9 cellular contexts compared by ENCODE assay signal in the genomic region with DNA sequence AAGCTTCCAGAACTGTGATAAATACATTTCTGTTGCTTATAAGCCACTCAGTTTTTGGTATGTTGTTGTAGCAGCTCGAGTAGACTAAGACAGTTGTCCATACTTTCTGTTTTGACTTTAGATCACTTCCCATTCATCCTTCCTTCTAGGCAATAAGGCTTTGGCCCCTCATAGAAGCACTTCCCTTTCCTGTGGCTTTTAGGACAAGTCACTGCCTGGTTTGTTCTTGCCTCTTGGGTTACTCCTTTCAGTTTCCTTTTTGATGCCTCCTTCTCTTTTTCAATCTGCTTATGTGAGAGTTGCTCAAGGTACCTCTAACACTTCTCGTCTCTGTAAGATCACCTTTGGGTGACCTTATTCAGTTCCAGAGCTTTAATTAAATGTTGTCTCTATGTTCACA.
DNase-seq lines count a peak whose midpoint lies in the region; ATAC-seq and TF ChIP-seq lines count a peak whose summit lies in the region.
"Had no signal": no experiment of that assay in that cellular context is flagged by ENCODE, and none has a peak within 500 bp of the region (broad histone marks: within the 10 kb centered on the region; RNA-seq: fewer than 3 reads in every experiment).

No MANE protein-coding gene starts in this region.

- no peak overlapping the region for H3K27ac ChIP-seq in left lung
- no peak overlapping the region for H3K27ac ChIP-seq in tibial nerve
- H3K27ac ChIP-seq in neuronal stem cell (replicated peaks; ENCODE audit: low read length): no peak overlapping the region
- H3K27ac ChIP-seq: foreskin keratinocyte had no signal

- no peak overlapping the region for H3K18ac ChIP-seq in neuronal stem cell (ENCODE audit: low read length)

- TF ChIP-seq CTCF in left lung (IDR thresholded peaks at IDR 0.05) (no peak), tibial nerve (IDR thresholded peaks at IDR 0.05) (no peak)

- peak; percentile 90 for ATAC-seq in GM18873 (IDR thresholded peaks at IDR 0.05; ENCODE audit: low FRiP score, unreplicated experiment)
- ATAC-seq in GM21737 (IDR thresholded peaks at IDR 0.05; ENCODE audit: unreplicated experiment): peak; percentile 98
- peak; percentile 94 for ATAC-seq in HG03469 (IDR thresholded peaks at IDR 0.05; ENCODE audit: unreplicated experiment)
- ATAC-seq in left lung: peak; percentile 32
- ATAC-seq: foreskin keratinocyte had no signal

- H3K36me3 ChIP-seq in left lung: no peaks in the 10 kb centered on the region
- H3K36me3 ChIP-seq in tibial nerve: no peaks in the 10 kb centered on the region
- no peaks in the 10 kb centered on the region for H3K36me3 ChIP-seq in neuronal stem cell (replicated peaks in 1 of 2; ENCODE audit: control insufficient read depth in 2 of 2, insufficient read depth in 2 of 2, low read length in 2 of 2)

- no peak overlapping the region for H3K4me3 ChIP-seq in left lung
- no peak overlapping the region for H3K4me3 ChIP-seq in tibial nerve
- H3K4me3 ChIP-seq in neuronal stem cell (ENCODE audit: low read length in 2 of 2): no peak overlapping the region

- H3K79me1 ChIP-seq in neuronal stem cell (ENCODE audit: low read depth, low read length): no peaks in the 10 kb centered on the region

- no peak for TF ChIP-seq EP300 in tibial nerve (IDR thresholded peaks at IDR 0.05)

- WGBS in tibial nerve, 2 donors: 65 to 68% methylated on average over 2 of the region's 2 CpGs
- WGBS in neuronal stem cell (ENCODE audit: extremely low coverage in 2 of 2, insufficient read length in 2 of 2, insufficient replicate concordance in 1 of 2), 2 donors: no CpG with 5 or more reads among the region's 2 CpGs

- H4K91ac ChIP-seq in neuronal stem cell (ENCODE audit: low read depth, low read length, poor library complexity): no peak overlapping the region

- no peak overlapping the region for H2BK12ac ChIP-seq in neuronal stem cell (ENCODE audit: low read length)

- H3K9ac ChIP-seq in neuronal stem cell (ENCODE audit: low read depth, low read length, poor library complexity): no peak overlapping the region

- no peaks in the 10 kb centered on the region for H3K27me3 ChIP-seq in left lung
- no peaks in the 10 kb centered on the region for H3K27me3 ChIP-seq in tibial nerve
- H3K27me3 ChIP-seq in neuronal stem cell (ENCODE audit: control insufficient read depth in 3 of 3, insufficient read depth in 3 of 3, low read depth in 1 of 3, low read length in 3 of 3): no peaks in the 10 kb centered on the region
- H3K27me3 ChIP-seq: foreskin keratinocyte had no signal

- no peak overlapping the region for H3K4me2 ChIP-seq in neuronal stem cell (ENCODE audit: insufficient read depth, low read length, poor library complexity, severe bottlenecking)

- DNase-seq in left lung (no peak), tibial nerve (ENCODE audit: low spot score in 2 of 2) (no peak), HT-29 (ENCODE audit: low spot score) (no peak), neuronal stem cell (ENCODE audit: low spot score) (no peak)
- DNase-seq: foreskin keratinocyte, NCI-H1694 had no signal

- no peak overlapping the region for H2BK5ac ChIP-seq in neuronal stem cell (ENCODE audit: low read length)

- H2BK120ac ChIP-seq in neuronal stem cell (ENCODE audit: low read depth, low read length): no peak overlapping the region

- no peak overlapping the region for H4K8ac ChIP-seq in neuronal stem cell (ENCODE audit: low read depth, low read length)

- H3K23ac ChIP-seq in neuronal stem cell (ENCODE audit: low read depth, low read length, poor library complexity): no peak overlapping the region

- no peak overlapping the region for H3K14ac ChIP-seq in neuronal stem cell (ENCODE audit: low read length)

- no peak overlapping the region for H2AK5ac ChIP-seq in neuronal stem cell (ENCODE audit: low read depth, low read length)

- H2AFZ ChIP-seq in neuronal stem cell (ENCODE audit: low read length): no peak overlapping the region

- no peak overlapping the region for H2BK15ac ChIP-seq in neuronal stem cell (ENCODE audit: low read length)

- H3K4me1 ChIP-seq in left lung: no peaks in the 10 kb centered on the region
- H3K4me1 ChIP-seq in tibial nerve: no peaks in the 10 kb centered on the region
- no peaks in the 10 kb centered on the region for H3K4me1 ChIP-seq in neuronal stem cell (ENCODE audit: control insufficient read depth in 2 of 2, insufficient read depth in 1 of 2, low read depth in 1 of 2, low read length in 2 of 2)
- H3K4me1 ChIP-seq: foreskin keratinocyte had no signal

- no peaks in the 10 kb centered on the region for H3K9me3 ChIP-seq in left lung
- H3K9me3 ChIP-seq in tibial nerve: no peaks in the 10 kb centered on the region
- H3K9me3 ChIP-seq in neuronal stem cell (replicated peaks in 1 of 2; ENCODE audit: control insufficient read depth in 2 of 2, insufficient read depth in 1 of 2, low read depth in 1 of 2, low read length in 2 of 2): no peaks in the 10 kb centered on the region

- no peak overlapping the region for H3K4ac ChIP-seq in neuronal stem cell (ENCODE audit: low read length)

- intact Hi-C loops in left lung (cut with DNase I): no loop called here

- TF ChIP-seq POLR2A in tibial nerve (IDR thresholded peaks at IDR 0.05): no peak

Comparison
In these comparisons a context has a peak if more than half of its experiments do, and no peak if none do; other contexts are left out.
1. ATAC-seq: peak in every context shown above with its lines; median percentile 98 in GM21737; 94 in HG03469; 90 in GM18873; 32 in left lung.